Comparison of ENCODE assay signal across 14 cellular contexts in the genomic region with DNA sequence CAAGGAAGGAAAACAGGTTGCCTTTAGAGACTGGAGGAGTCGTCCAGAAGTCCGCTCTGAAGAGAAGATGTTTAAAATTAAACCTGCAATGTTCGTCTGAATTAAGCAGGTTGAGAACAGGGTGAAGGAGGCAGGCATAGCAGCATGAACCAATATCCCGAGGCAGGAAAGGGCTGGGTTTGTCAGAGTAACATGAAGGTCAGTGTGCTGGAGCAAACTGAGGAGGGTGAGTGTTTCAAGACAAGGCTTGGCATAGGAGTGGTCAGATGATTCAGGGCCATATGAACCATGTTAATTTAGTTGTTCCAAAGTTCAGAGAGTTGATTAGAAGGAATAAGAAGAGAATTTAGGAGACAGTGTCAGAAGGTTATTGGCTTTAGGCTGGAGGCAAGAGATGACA.
DNase-seq lines count a peak whose midpoint lies in the region; ATAC-seq, FAIRE-seq and TF ChIP-seq lines count a peak whose summit lies in the region.
"Had no signal": no experiment of that assay in that cellular context is flagged by ENCODE, and none has a peak within 500 bp of the region (broad histone marks: within the 10 kb centered on the region; RNA-seq: fewer than 3 reads in every experiment).

No MANE protein-coding gene starts in this region.

- peaks cover 35% of the 10 kb centered on the region for H3K79me2 ChIP-seq in ACC112 (ENCODE audit: control insufficient read depth, insufficient read depth, low read length, unreplicated experiment)
- H3K79me2 ChIP-seq in endothelial cell of umbilical vein (ENCODE audit: control insufficient read depth, insufficient read depth, low read length), result peaks cover 69% of the 10 kb centered on the region

- intact Hi-C loops in endothelial cell of umbilical vein (cut with micrococcal nuclease), result no loop called here

- H2AFZ ChIP-seq in ACC112 (ENCODE audit: low read length, unreplicated experiment) (no peak overlapping the region), endothelial cell of umbilical vein (ENCODE audit: low read depth, low read length) (no peak overlapping the region)

- peak overlapping the region; percentile 53 for H3K4me3 Mint-ChIP-seq in HFFc6
- H3K4me3 Mint-ChIP-seq in naive B cell, result peak overlapping the region in 1 of 8 donors; percentile 14
- H3K4me3 Mint-ChIP-seq: T-helper 1 cell treated with Interleukin-12 subunit alpha and Interleukin-12 subunit beta and Interleukin-4 antibody, amounts not matched to agents 30 μg/mL and 1 μg/mL, for 36 hours had no signal

- BruUV-seq in endothelial cell of umbilical vein (replicated peaks; lab: Mats Ljungman, UMichigan), result no TSS peak

- H3K27me3 ChIP-seq in ACC112 (ENCODE audit: insufficient read depth, low read length) (no peaks in the 10 kb centered on the region), endothelial cell of umbilical vein (ENCODE audit: control insufficient read depth in 2 of 2, insufficient read depth in 2 of 2, low read length in 2 of 2) (no peaks in the 10 kb centered on the region)
- H3K27me3 ChIP-seq: gastrocnemius medialis had no signal

- no peaks in the 10 kb centered on the region for H3K36me3 ChIP-seq in ACC112 (ENCODE audit: insufficient read depth, low read length)
- H3K36me3 ChIP-seq in endothelial cell of umbilical vein (ENCODE audit: control insufficient read depth in 2 of 2, extremely low read depth in 1 of 2, insufficient read depth in 2 of 2, low read length in 2 of 2), result no peaks in the 10 kb centered on the region
- H3K36me3 ChIP-seq: gastrocnemius medialis had no signal

- ATAC-seq in naive B cell (ENCODE audit: low read depth in 2 of 2) (no peak), GM21360 (IDR thresholded peaks at IDR 0.05; ENCODE audit: unreplicated experiment) (no peak), HG03135 (IDR thresholded peaks at IDR 0.05; ENCODE audit: unreplicated experiment) (no peak), GM21723 (IDR thresholded peaks at IDR 0.05; ENCODE audit: unreplicated experiment) (no peak)

- H3K9me3 Mint-ChIP-seq in HFFc6, result peaks cover 11% of the 10 kb centered on the region
- peaks cover 0 to 17% (median 6%) of the 10 kb centered on the region in 7 donors for H3K9me3 Mint-ChIP-seq in naive B cell

- FAIRE-seq in endothelial cell of umbilical vein (lab: Jason Lieb, UNC), result peak; percentile 71
- FAIRE-seq: H54 had no signal

- no peak for TF ChIP-seq POLR2A in endothelial cell of umbilical vein (IDR thresholded peaks at IDR 0.05; ENCODE audit: low read depth, low read length)

- H3K9ac ChIP-seq in endothelial cell of umbilical vein (replicated peaks; ENCODE audit: extremely low read depth, insufficient read depth, low read length), result no peak overlapping the region

- no peaks in the 10 kb centered on the region for H3K9me3 ChIP-seq in endothelial cell of umbilical vein (replicated peaks; ENCODE audit: control insufficient read depth, insufficient read depth, low read length)
- H3K9me3 ChIP-seq: gastrocnemius medialis had no signal

- H3K4me2 ChIP-seq in endothelial cell of umbilical vein (ENCODE audit: insufficient read depth, low read length), result peak overlapping the region; percentile 87

- no peak overlapping the region for H3K4me3 ChIP-seq in ACC112 (ENCODE audit: low read depth, low read length)
- H3K4me3 ChIP-seq in endothelial cell of umbilical vein (replicated peaks in 1 of 3; ENCODE audit: insufficient read depth in 1 of 3, low read depth in 1 of 3, low read length in 3 of 3), result no peak overlapping the region

- TF ChIP-seq CTCF in HFFc6 (IDR thresholded peaks at IDR 0.05) (no peak), endothelial cell of umbilical vein (IDR thresholded peaks at IDR 0.05; ENCODE audit: extremely low read depth in 1 of 2, insufficient read depth in 1 of 2, low read depth in 1 of 2, low read length in 2 of 2) (no peak)

- H3K27ac ChIP-seq in ACC112 (ENCODE audit: low read depth, low read length) (peak overlapping the region; percentile 87), endothelial cell of umbilical vein (ENCODE audit: insufficient read depth, low read depth, low read length) (no peak overlapping the region)

- dilution Hi-C loops in endothelial cell of umbilical vein (cut with MboI; ENCODE audit: extremely low pct_ligation_motif_present, low sequenced_read_pairs), result no loop called here

- peak overlapping the region; percentile 80 for H3K27ac Mint-ChIP-seq in HFFc6
- peak overlapping the region in 5 of 6 donors; percentile 15 to 75 (median 44) for H3K27ac Mint-ChIP-seq in naive B cell
- H3K27ac Mint-ChIP-seq: T-helper 1 cell treated with Interleukin-12 subunit alpha and Interleukin-12 subunit beta and Interleukin-4 antibody, amounts not matched to agents 30 μg/mL and 1 μg/mL, for 36 hours had no signal

- H3K27me3 Mint-ChIP-seq in HFFc6 (ENCODE audit: insufficient read depth) (no peaks in the 10 kb centered on the region; the same call in 1 of the 2 replicates), naive B cell (no peaks in the 10 kb centered on the region)

- H3K4me1 ChIP-seq in ACC112 (ENCODE audit: control insufficient read depth, insufficient read depth, low read length, unreplicated experiment) (peaks cover 31% of the 10 kb centered on the region), endothelial cell of umbilical vein (ENCODE audit: control insufficient read depth, extremely low read depth, insufficient read depth, low read length) (peaks cover 32% of the 10 kb centered on the region)

- H3K4me1 Mint-ChIP-seq in HFFc6 (ENCODE audit: low read depth) (peaks cover 41% of the 10 kb centered on the region), naive B cell (peaks cover 28 to 67% (median 63%) of the 10 kb centered on the region in 3 donors)

- DNase-seq in HFFc6, result no peak
- DNase-seq in endothelial cell of umbilical vein (ENCODE audit: low read depth, low spot score), result peak; percentile 47
- DNase-seq in naive B cell, result no peak
- DNase-seq in NCI-H1436 (lab: John Stamatoyannopoulos, UW), result no peak
- DNase-seq: activated CD4-positive, alpha-beta T cell treated with anti-CD3 and anti-CD28 coated beads, Interleukin-2, amount 50 U/mL, for 4 hours; cortex of kidney; DMS79 treated with DMSO at 0.1 percent for 48 hours; gastrocnemius medialis had no signal

- no peaks in the 10 kb centered on the region for H3K9me1 ChIP-seq in endothelial cell of umbilical vein (replicated peaks; ENCODE audit: control insufficient read depth, extremely low read depth, insufficient read depth, low read length)

- CTCF ChIA-PET in endothelial cell of umbilical vein (lab: Charles Lee), result interaction anchor here (1.1 kb wide), 1 partner anchor 273 kb away, joined by 3 read pairs; no protein-coding TSS in a partner anchor

- peaks cover 2% of the 10 kb centered on the region for H4K20me1 ChIP-seq in endothelial cell of umbilical vein (replicated peaks; ENCODE audit: control insufficient read depth, extremely low read depth, insufficient read depth, low read length)

- POLR2A ChIA-PET in endothelial cell of umbilical vein (lab: Charles Lee), result no interaction called here

- H3K36me3 Mint-ChIP-seq in HFFc6 (ENCODE audit: low read depth) (peaks cover 30% of the 10 kb centered on the region), naive B cell (peaks cover 17 to 28% of the 10 kb centered on the region in 2 donors)

TF ChIP-seq in endothelial cell of umbilical vein, 7 proteins besides CTCF, POLR2A, EP300 and RAD21:
- no peak for TF ChIP-seq EZH2 (IDR thresholded peaks at IDR 0.05; ENCODE audit: borderline replicate concordance, low read depth, low read length, severe bottlenecking)
- peak; percentile 18 for TF ChIP-seq FOS (IDR thresholded peaks at IDR 0.05; ENCODE audit: borderline replicate concordance, insufficient read depth, low read length)
